13 cellular contexts compared by ENCODE assay signal in genomic region chr1:158016651-158017335, GRCh38. TPM values are rescaled to one million over a fixed set of nuclear protein-coding genes. Genes with fewer than 3 reads are reported as not detected.
DNase-seq lines count a peak whose midpoint lies in the region; ATAC-seq and TF ChIP-seq lines count a peak whose summit lies in the region.
"Had no signal": no experiment of that assay in that cellular context is flagged by ENCODE, and none has a peak within 500 bp of the region (broad histone marks: within the 10 kb centered on the region; RNA-seq: fewer than 3 reads in every experiment).

No MANE protein-coding gene starts in this region.

- no peak for ATAC-seq in left ventricle myocardium superior
- no peak for ATAC-seq in activated CD8-positive, alpha-beta memory T cell treated with anti-CD3 and anti-CD28 coated beads, Interleukin-2, amount 10 ng/mL, durations not matched to agents 7 days and 5 days
- ATAC-seq in stimulated activated effector memory CD8-positive, alpha-beta T cell treated with anti-CD3 and anti-CD28 coated beads, Interleukin-12 subunit alpha, Interleukin-12 subunit beta, amount 100 ng/mL, for 72 hours: no peak

- H3K4me3 ChIP-seq in right atrium auricular region (no peak overlapping the region), endodermal cell (ENCODE audit: low read length) (peak overlapping the region; percentile 20), osteoblast (ENCODE audit: insufficient read depth, low read length) (no peak overlapping the region)

- H4K20me1 ChIP-seq in osteoblast (ENCODE audit: insufficient read depth, low read length): no peaks in the 10 kb centered on the region

- peak overlapping the region; percentile 6 for H3K9ac ChIP-seq in endodermal cell (ENCODE audit: extremely low read depth, low read length, poor library complexity, severe bottlenecking)

- no peak overlapping the region for H3K4me2 ChIP-seq in osteoblast (ENCODE audit: insufficient read depth, low read length)

- H3K9me3 ChIP-seq in right atrium auricular region: no peaks in the 10 kb centered on the region
- H3K9me3 ChIP-seq in endodermal cell (ENCODE audit: control insufficient read depth, low read length): no peaks in the 10 kb centered on the region
- H3K9me3 ChIP-seq in osteoblast (ENCODE audit: low read depth, low read length): no peaks in the 10 kb centered on the region

- peaks cover 0 to 65% of the 10 kb centered on the region in 2 donors for H3K4me1 ChIP-seq in right atrium auricular region
- peaks cover 21% of the 10 kb centered on the region for H3K4me1 ChIP-seq in endodermal cell (ENCODE audit: control insufficient read depth, insufficient read depth, low read length)
- H3K4me1 ChIP-seq in osteoblast (ENCODE audit: insufficient read depth, low read length): peaks cover 89% of the 10 kb centered on the region

- H3K27me3 ChIP-seq in right atrium auricular region (no peaks in the 10 kb centered on the region), endodermal cell (ENCODE audit: control insufficient read depth, insufficient read depth, low read length, poor library complexity, severe bottlenecking) (no peaks in the 10 kb centered on the region), osteoblast (ENCODE audit: insufficient read depth, low read length) (no peaks in the 10 kb centered on the region)

- DNase-seq in right atrium auricular region (ENCODE audit: low spot score): no peak
- no peak for DNase-seq in left ventricle myocardium superior
- no peak for DNase-seq in endodermal cell
- no peak for DNase-seq in osteoblast (ENCODE audit: insufficient read length, low spot score, missing footprints)
- no peak for DNase-seq in activated CD8-positive, alpha-beta memory T cell treated with anti-CD3 and anti-CD28 coated beads, Interleukin-2, amount 10 ng/mL, durations not matched to agents 7 days and 5 days
- no peak for DNase-seq in effector CD4-positive, alpha-beta T cell
- DNase-seq in stimulated activated effector memory CD8-positive, alpha-beta T cell treated with anti-CD3 and anti-CD28 coated beads, Interleukin-12 subunit alpha, Interleukin-12 subunit beta, amount 100 ng/mL, for 72 hours (ENCODE audit: low spot score in 2 of 2): no peak
- DNase-seq in NCI-H1930 (lab: John Stamatoyannopoulos, UW): no peak
- DNase-seq: activated CD4-positive, alpha-beta T cell treated with anti-CD3 and anti-CD28 coated beads, Interleukin-2, amount 10 ng/mL, durations not matched to agents 24 days and 14 days; activated gamma-delta T cell treated with Interleukin-2 at 50 U/mL for 16 hours; DMS79 treated with DMSO at 0.1 percent for 48 hours; MM.1S; NCI-H510A had no signal

- no peaks in the 10 kb centered on the region for H3K27me3 Mint-ChIP-seq in endodermal cell (ENCODE audit: insufficient read depth)
- peaks cover 25% of the 10 kb centered on the region for H3K27me3 Mint-ChIP-seq in activated CD8-positive, alpha-beta memory T cell treated with anti-CD3 and anti-CD28 coated beads, Interleukin-2, amount 10 ng/mL, durations not matched to agents 7 days and 5 days

- H3K79me2 ChIP-seq in osteoblast (ENCODE audit: insufficient read depth, low read length): peaks cover 80% of the 10 kb centered on the region

- H3K27ac ChIP-seq in right atrium auricular region: peak overlapping the region; percentile 80 to 83
- peak overlapping the region; percentile 46 for H3K27ac ChIP-seq in endodermal cell (ENCODE audit: low read depth, low read length)
- peak overlapping the region; percentile 93 for H3K27ac ChIP-seq in osteoblast (ENCODE audit: low read depth, low read length)

- H3K4me1 Mint-ChIP-seq in endodermal cell: peaks cover 78% of the 10 kb centered on the region
- H3K4me1 Mint-ChIP-seq in activated CD8-positive, alpha-beta memory T cell treated with anti-CD3 and anti-CD28 coated beads, Interleukin-2, amount 10 ng/mL, durations not matched to agents 7 days and 5 days: no peaks in the 10 kb centered on the region
- H3K4me1 Mint-ChIP-seq in stimulated activated effector memory CD8-positive, alpha-beta T cell treated with anti-CD3 and anti-CD28 coated beads, Interleukin-12 subunit alpha, Interleukin-12 subunit beta, amount 100 ng/mL, for 72 hours: no peaks in the 10 kb centered on the region
- H3K4me1 Mint-ChIP-seq: activated CD4-positive, alpha-beta T cell treated with anti-CD3 and anti-CD28 coated beads, Interleukin-2, amount 10 ng/mL, durations not matched to agents 24 days and 14 days had no signal

- H3K36me3 ChIP-seq in right atrium auricular region (no peaks in the 10 kb centered on the region), endodermal cell (ENCODE audit: control insufficient read depth, insufficient read depth, low read length) (no peaks in the 10 kb centered on the region), osteoblast (ENCODE audit: insufficient read depth, low read length) (peaks cover 7% of the 10 kb centered on the region)

- H3K4me3 Mint-ChIP-seq in endodermal cell: no peak overlapping the region
- H3K4me3 Mint-ChIP-seq in activated CD8-positive, alpha-beta memory T cell treated with anti-CD3 and anti-CD28 coated beads, Interleukin-2, amount 10 ng/mL, durations not matched to agents 7 days and 5 days: no peak overlapping the region
- no peak overlapping the region for H3K4me3 Mint-ChIP-seq in stimulated activated effector memory CD8-positive, alpha-beta T cell treated with anti-CD3 and anti-CD28 coated beads, Interleukin-12 subunit alpha, Interleukin-12 subunit beta, amount 100 ng/mL, for 72 hours
- H3K4me3 Mint-ChIP-seq: activated CD4-positive, alpha-beta T cell treated with anti-CD3 and anti-CD28 coated beads, Interleukin-2, amount 10 ng/mL, durations not matched to agents 24 days and 14 days had no signal

- TF ChIP-seq CTCF in right atrium auricular region (IDR thresholded peaks at IDR 0.05): no peak
- TF ChIP-seq CTCF in endodermal cell (conservative IDR thresholded peaks at IDR 0.05): no peak
- TF ChIP-seq CTCF in osteoblast (IDR thresholded peaks at IDR 0.05; ENCODE audit: extremely low read depth, low read depth, low read length): no peak

- H3K36me3 Mint-ChIP-seq in endodermal cell (ENCODE audit: low read depth): no peaks in the 10 kb centered on the region
- no peaks in the 10 kb centered on the region for H3K36me3 Mint-ChIP-seq in activated CD8-positive, alpha-beta memory T cell treated with anti-CD3 and anti-CD28 coated beads, Interleukin-2, amount 10 ng/mL, durations not matched to agents 7 days and 5 days
- no peaks in the 10 kb centered on the region for H3K36me3 Mint-ChIP-seq in stimulated activated effector memory CD8-positive, alpha-beta T cell treated with anti-CD3 and anti-CD28 coated beads, Interleukin-12 subunit alpha, Interleukin-12 subunit beta, amount 100 ng/mL, for 72 hours

- CTCF ChIA-PET in activated CD8-positive, alpha-beta memory T cell treated with anti-CD3 and anti-CD28 coated beads, Interleukin-2, amount 10 ng/mL, durations not matched to agents 7 days and 5 days (lab: Charles Lee): no interaction called here

- WGBS in endodermal cell (ENCODE audit: insufficient coverage in 1 of 2, insufficient read length in 1 of 2), 2 experiments: 48 to 57% methylated on average over 9 to 10 of the region's 10 CpGs

- no peak overlapping the region for H2AFZ ChIP-seq in osteoblast (ENCODE audit: low read length)

- intact Hi-C loops in left ventricle myocardium superior (cut with micrococcal nuclease): no loop called here

- H3K27ac Mint-ChIP-seq in endodermal cell: peak overlapping the region; percentile 89
- H3K27ac Mint-ChIP-seq in activated CD8-positive, alpha-beta memory T cell treated with anti-CD3 and anti-CD28 coated beads, Interleukin-2, amount 10 ng/mL, durations not matched to agents 7 days and 5 days: no peak overlapping the region
- no peak overlapping the region for H3K27ac Mint-ChIP-seq in stimulated activated effector memory CD8-positive, alpha-beta T cell treated with anti-CD3 and anti-CD28 coated beads, Interleukin-12 subunit alpha, Interleukin-12 subunit beta, amount 100 ng/mL, for 72 hours
- H3K27ac Mint-ChIP-seq: activated CD4-positive, alpha-beta T cell treated with anti-CD3 and anti-CD28 coated beads, Interleukin-2, amount 10 ng/mL, durations not matched to agents 24 days and 14 days had no signal

- no peaks in the 10 kb centered on the region for H3K9me3 Mint-ChIP-seq in endodermal cell
- H3K9me3 Mint-ChIP-seq in activated CD8-positive, alpha-beta memory T cell treated with anti-CD3 and anti-CD28 coated beads, Interleukin-2, amount 10 ng/mL, durations not matched to agents 7 days and 5 days (ENCODE audit: low read depth): no peaks in the 10 kb centered on the region
- H3K9me3 Mint-ChIP-seq in stimulated activated effector memory CD8-positive, alpha-beta T cell treated with anti-CD3 and anti-CD28 coated beads, Interleukin-12 subunit alpha, Interleukin-12 subunit beta, amount 100 ng/mL, for 72 hours: no peaks in the 10 kb centered on the region
- H3K9me3 Mint-ChIP-seq: activated CD4-positive, alpha-beta T cell treated with anti-CD3 and anti-CD28 coated beads, Interleukin-2, amount 10 ng/mL, durations not matched to agents 24 days and 14 days had no signal

RNA-seq across cellular contexts. Expression of gene KIRREL1, which starts 23.3 kb away (rescaled TPM):
- 10 to 100 TPM; 12.3 to 21.9 TPM for total RNA-seq in right atrium auricular region
- total RNA-seq in left ventricle myocardium superior: 10.0 TPM
- total RNA-seq in endodermal cell: 10 to 100 TPM; 22.8 to 26.5 TPM
- polyA plus RNA-seq in endodermal cell (2013, experiment 1 of 2): 44.2 TPM
- polyA plus RNA-seq in endodermal cell (2013, experiment 2 of 2): 47.7 TPM
- 171 and 174 TPM in 2 replicates for total RNA-seq in osteoblast
- total RNA-seq in activated CD8-positive, alpha-beta memory T cell treated with anti-CD3 and anti-CD28 coated beads, Interleukin-2, amount 10 ng/mL, durations not matched to agents 7 days and 5 days: not detected

Comparison
In these comparisons a context has a peak if more than half of its experiments do, and no peak if none do; other contexts are left out.
1. RNA of gene KIRREL1, which starts 23.3 kb away (total RNA-seq): 171 to 174 TPM in osteoblast, 22.8 to 26.5 TPM in endodermal cell, 12.3 to 21.9 TPM in right atrium auricular region and 10.0 TPM in left ventricle myocardium superior (single experiment); not detected in activated CD8-positive, alpha-beta memory T cell treated with anti-CD3 and anti-CD28 coated beads, Interleukin-2, amount 10 ng/mL, durations not matched to agents 7 days and 5 days; every median in the first group is over 10 times any median in the second.
2. Peak in every context shown above with its lines, with median percentiles within 50 percentile points of each other: H3K27ac ChIP-seq.